Comparison of ENCODE assay signal across 8 cellular contexts in genomic region chr19:33125929-33126388, GRCh38. TPM values are rescaled to one million over a fixed set of nuclear protein-coding genes. Genes with fewer than 3 reads are reported as not detected.
DNase-seq lines count a peak whose midpoint lies in the region; ATAC-seq and TF ChIP-seq lines count a peak whose summit lies in the region.

No MANE protein-coding gene starts in this region.

- no peak overlapping the region for H3K27ac Mint-ChIP-seq in natural killer cell

- no peaks in the 10 kb centered on the region for H3K27me3 Mint-ChIP-seq in natural killer cell (ENCODE audit: low read depth in 2 of 2)

- DNase-seq in EL (peak; percentile 62), NOMO-1 treated with dmso at 0.1 percent for 144 hours (lab: John Stamatoyannopoulos, UW; ENCODE audit: unreplicated experiment) (peak; percentile 8), epithelial cell of proximal tubule (ENCODE audit: low read depth) (no peak), natural killer cell (peak; percentile 30), stromal cell of bone marrow (ENCODE audit: low read depth) (peak; percentile 43)
- DNase-seq in activated CD8-positive, alpha-beta memory T cell treated with anti-CD3 and anti-CD28 coated beads, Interleukin-2, amount 50 U/mL, for 1 hour (ENCODE audit: extremely low read depth) = peak; percentile 5

- ATAC-seq in HG03520 (IDR thresholded peaks at IDR 0.05; ENCODE audit: unreplicated experiment) (peak; percentile 58), natural killer cell (peak; percentile 81 to 97 (median 93)), HG02973 (IDR thresholded peaks at IDR 0.05; ENCODE audit: unreplicated experiment) (no peak)

- H3K4me3 Mint-ChIP-seq in natural killer cell = no peak overlapping the region

- H3K4me1 Mint-ChIP-seq in natural killer cell = peaks cover 0 to 11% of the 10 kb centered on the region in 2 donors

- H3K4me3 ChIP-seq in epithelial cell of proximal tubule (ENCODE audit: low read depth, low read length) = no peak overlapping the region

- peaks cover 11% of the 10 kb centered on the region for H3K36me3 Mint-ChIP-seq in natural killer cell

- peak; percentile 90 for TF ChIP-seq CTCF in epithelial cell of proximal tubule (conservative IDR thresholded peaks at IDR 0.05; ENCODE audit: low read depth, low read length)
- peak; percentile 87 for TF ChIP-seq CTCF in natural killer cell (IDR thresholded peaks at IDR 0.05)

- no peaks in the 10 kb centered on the region for H3K9me3 Mint-ChIP-seq in natural killer cell

- intact Hi-C loops in natural killer cell (cut with micrococcal nuclease) = loop anchor here (1.0 to 10.0 kb wide), 3 partner anchors 56 to 281 kb away; partner anchors contain the start of genes CEP89 and FAAP24

RNA-seq across cellular contexts. Expression of gene WDR88, which starts 6.0 kb away (rescaled TPM):
- not detected in 2 replicates for total RNA-seq in epithelial cell of proximal tubule
- not detected for total RNA-seq in natural killer cell

RNA-seq across cellular contexts. Expression of gene GPATCH1, which starts 45.0 kb away (rescaled TPM):
- 8.9 and 13.3 TPM in 2 replicates for total RNA-seq in epithelial cell of proximal tubule
- 10 to 100 TPM in 2 of 3 donors, 1 to 10 TPM in 1; 9.1 to 15.0 (median 12.7) TPM for total RNA-seq in natural killer cell
